Comparison of ENCODE assay signal across 15 cellular contexts in the genomic region with DNA sequence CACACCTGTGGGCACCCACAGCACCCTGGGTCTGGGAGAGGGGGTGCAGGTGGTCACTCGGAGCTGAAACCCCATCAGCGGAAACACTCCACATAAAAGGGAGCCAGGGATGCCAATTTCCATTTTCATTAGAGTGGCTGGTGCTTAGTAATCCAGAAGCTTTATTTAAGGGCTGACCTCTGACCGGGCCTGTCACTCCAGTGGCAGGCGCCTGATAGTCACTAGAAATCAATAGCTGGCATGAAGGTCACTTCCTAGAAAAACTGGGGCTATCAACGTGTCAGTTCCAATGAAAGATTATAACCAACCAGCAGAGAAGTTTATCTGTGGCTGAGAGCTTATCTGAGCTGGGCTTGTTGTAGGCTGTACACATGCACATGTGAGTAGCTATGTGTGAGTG.
DNase-seq lines count a peak whose midpoint lies in the region; ATAC-seq, FAIRE-seq and TF ChIP-seq lines count a peak whose summit lies in the region.
"Had no signal": no experiment of that assay in that cellular context is flagged by ENCODE, and none has a peak within 500 bp of the region (broad histone marks: within the 10 kb centered on the region; RNA-seq: fewer than 3 reads in every experiment).

No MANE protein-coding gene starts in this region.

- H3K4me1 ChIP-seq in Karpas-422 (ENCODE audit: low read length) (no peaks in the 10 kb centered on the region), body of pancreas (peaks cover 20% of the 10 kb centered on the region), HepG2 (ENCODE audit: insufficient read depth, low read length) (0 out of 2 replicates have a peak, but pooled peaks cover 7% of the 10 kb centered on the region), pancreas (peaks cover 0 to 14% (median 0%) of the 10 kb centered on the region in 3 donors), psoas muscle (no peaks in the 10 kb centered on the region)
- H3K4me1 ChIP-seq: BLaER1 treated with 17β-estradiol and CSF1 and Interleukin-3, amounts not matched to agents 10 nM and 100 nM had no signal

- TF ChIP-seq POLR2A in body of pancreas (IDR thresholded peaks at IDR 0.05), result no peak
- TF ChIP-seq POLR2A in HepG2 (IDR thresholded peaks at IDR 0.05; ENCODE audit: insufficient read depth in 1 of 2, low read depth in 2 of 2, low read length in 2 of 2), result no peak

- H3K9me2 ChIP-seq in Karpas-422 (replicated peaks; ENCODE audit: insufficient read depth, low read length), result no peaks in the 10 kb centered on the region

- no peak for FAIRE-seq in HepG2 (lab: Jason Lieb, UNC)
- FAIRE-seq in pancreas (lab: Jason Lieb, UNC), result no peak

- WGBS in body of pancreas, 2 donors, result 9 to 22% methylated on average over 5 of the region's 5 CpGs
- 0% methylated on average over 3 of the region's 5 CpGs for WGBS in HepG2 (ENCODE audit: low lambda C conversion rate)
- 12 to 13% methylated on average over 5 of the region's 5 CpGs for WGBS in pancreas, 2 donors
- WGBS in psoas muscle, 3 donors, result 64 to 66% (median 65%) methylated on average over 5 of the region's 5 CpGs

- H3K9ac ChIP-seq in Karpas-422 (ENCODE audit: low read length), result no peak overlapping the region
- no peak overlapping the region for H3K9ac ChIP-seq in HepG2 (ENCODE audit: insufficient read depth, low read depth, low read length)
- H3K9ac ChIP-seq: BLaER1 treated with 17β-estradiol and CSF1 and Interleukin-3, amounts not matched to agents 10 nM and 100 nM; GM23248 had no signal

- no peaks in the 10 kb centered on the region for H3K27me3 ChIP-seq in Karpas-422 (ENCODE audit: low read length)
- peaks cover 0 to 7% of the 10 kb centered on the region in 2 donors for H3K27me3 ChIP-seq in body of pancreas
- peaks cover 3 to 19% of the 10 kb centered on the region in 2 experiments; a peak in 3 of 5 replicates for H3K27me3 ChIP-seq in HepG2 (ENCODE audit: control insufficient read depth in 1 of 2, insufficient read depth in 2 of 2, low read length in 2 of 2)
- peaks cover 0 to 11% (median 2%) of the 10 kb centered on the region in 4 donors for H3K27me3 ChIP-seq in pancreas
- peaks cover 0 to 8% (median 0%) of the 10 kb centered on the region in 3 donors for H3K27me3 ChIP-seq in psoas muscle (ENCODE audit: insufficient read depth in 3 of 3, low read length in 2 of 3)
- H3K27me3 ChIP-seq: BLaER1 treated with 17β-estradiol and CSF1 and Interleukin-3, amounts not matched to agents 10 nM and 100 nM had no signal

- no peak overlapping the region for H3K27ac ChIP-seq in Karpas-422 (ENCODE audit: low read length)
- no peak overlapping the region for H3K27ac ChIP-seq in body of pancreas
- H3K27ac ChIP-seq in HepG2 (ENCODE audit: extremely low read length, insufficient read depth, low read length), result no peak overlapping the region
- no peak overlapping the region for H3K27ac ChIP-seq in pancreas
- no peak overlapping the region for H3K27ac ChIP-seq in psoas muscle
- H3K27ac ChIP-seq: BLaER1 treated with 17β-estradiol and CSF1 and Interleukin-3, amounts not matched to agents 10 nM and 100 nM; GM23248; HL-60 had no signal

- CTCF ChIA-PET in HepG2 (lab: Yijun Ruan, JAX; ENCODE audit: low intra/inter-chr PET ratio, low total read pairs), result no interaction called here

- H3K9me3 ChIP-seq in Karpas-422 (ENCODE audit: low read length) (no peaks in the 10 kb centered on the region), body of pancreas (no peaks in the 10 kb centered on the region), HepG2 (ENCODE audit: low read length) (no peaks in the 10 kb centered on the region), pancreas (no peaks in the 10 kb centered on the region), psoas muscle (no peaks in the 10 kb centered on the region)
- H3K9me3 ChIP-seq: BLaER1 treated with 17β-estradiol and CSF1 and Interleukin-3, amounts not matched to agents 10 nM and 100 nM had no signal

- no peak overlapping the region for H2AFZ ChIP-seq in Karpas-422 (ENCODE audit: low read length)
- no peak overlapping the region for H2AFZ ChIP-seq in HepG2 (ENCODE audit: low read length)
- H2AFZ ChIP-seq: GM23248 had no signal

- in situ Hi-C loops in HepG2 (cut with HindIII; ENCODE audit: extremely low pct_ligation_motif_present, low pct_unique_long_range_greater_than_20kb), result no loop called here

- H4K20me1 ChIP-seq in Karpas-422 (ENCODE audit: insufficient read depth, low read depth, low read length) (no peaks in the 10 kb centered on the region), HepG2 (ENCODE audit: insufficient read depth, low read length) (no peaks in the 10 kb centered on the region)
- H4K20me1 ChIP-seq: BLaER1 treated with 17β-estradiol and CSF1 and Interleukin-3, amounts not matched to agents 10 nM and 100 nM had no signal

- peak; percentile 45 for ATAC-seq in body of pancreas
- ATAC-seq in HepG2, result peak; percentile 44; the same call in 2 of the 3 replicates
- peak; percentile 49 to 90 (median 74) for ATAC-seq in pancreas
- no peak for ATAC-seq in psoas muscle

- H3K4me2 ChIP-seq in Karpas-422 (ENCODE audit: low read depth, low read length, poor library complexity, severe bottlenecking) (no peak overlapping the region), HepG2 (ENCODE audit: low read depth, low read length) (no peak overlapping the region)
- H3K4me2 ChIP-seq: BLaER1 treated with 17β-estradiol and CSF1 and Interleukin-3, amounts not matched to agents 10 nM and 100 nM had no signal

- H3K4me3 ChIP-seq in Karpas-422 (ENCODE audit: low read length) (no peak overlapping the region), body of pancreas (no peak overlapping the region), HepG2 (replicated peaks in 1 of 3; ENCODE audit: insufficient read depth in 1 of 3, low read depth in 2 of 3, low read length in 3 of 3) (no peak overlapping the region), pancreas (no peak overlapping the region), psoas muscle (no peak overlapping the region)
- H3K4me3 ChIP-seq: BLaER1 treated with 17β-estradiol and CSF1 and Interleukin-3, amounts not matched to agents 10 nM and 100 nM; GM23248 had no signal

- H3K36me3 ChIP-seq in Karpas-422 (ENCODE audit: insufficient read depth, low read length), result no peaks in the 10 kb centered on the region
- no peaks in the 10 kb centered on the region for H3K36me3 ChIP-seq in body of pancreas (replicated peaks in 1 of 2; ENCODE audit: insufficient read depth in 1 of 2, low read depth in 2 of 2)
- no peaks in the 10 kb centered on the region for H3K36me3 ChIP-seq in HepG2 (replicated peaks in 1 of 2; ENCODE audit: control insufficient read depth in 1 of 2, insufficient read depth in 2 of 2, low read length in 2 of 2)
- no peaks in the 10 kb centered on the region for H3K36me3 ChIP-seq in pancreas
- H3K36me3 ChIP-seq in psoas muscle (ENCODE audit: insufficient read depth in 1 of 2, low read depth in 1 of 2), result no peaks in the 10 kb centered on the region
- H3K36me3 ChIP-seq: BLaER1 treated with 17β-estradiol and CSF1 and Interleukin-3, amounts not matched to agents 10 nM and 100 nM had no signal

- TF ChIP-seq EP300 in HepG2 (IDR thresholded peaks at IDR 0.05; ENCODE audit: low read depth in 2 of 2, low read length in 2 of 2), result no peak
- TF ChIP-seq EP300 in HepG2 (CRISPR knock-in tag; IDR thresholded peaks at IDR 0.05; ENCODE audit: borderline replicate concordance), result no peak

- POLR2A ChIA-PET in HepG2 (lab: Yijun Ruan, JAX), result no interaction called here

- TF ChIP-seq RAD21 in HepG2 (CRISPR knock-in tag; IDR thresholded peaks at IDR 0.05), result no peak

- no TSS peak for BruUV-seq in HepG2 (replicated peaks; lab: Mats Ljungman, UMichigan)

- TF ChIP-seq CTCF in body of pancreas (IDR thresholded peaks at IDR 0.05), result no peak
- TF ChIP-seq CTCF in HepG2 (CRISPR knock-in tag; IDR thresholded peaks at IDR 0.05), result no peak
- TF ChIP-seq CTCF in pancreas (IDR thresholded peaks at IDR 0.05), result no peak
- TF ChIP-seq CTCF in psoas muscle (IDR thresholded peaks at IDR 0.05), result no peak

- H3K79me2 ChIP-seq in Karpas-422 (ENCODE audit: low read length), result no peaks in the 10 kb centered on the region
- no peaks in the 10 kb centered on the region for H3K79me2 ChIP-seq in HepG2 (ENCODE audit: insufficient read depth, low read length)

- DNase-seq in Karpas-422, result peak; percentile 21
- DNase-seq in body of pancreas, result peak; percentile 16 to 33 (median 20)
- no peak for DNase-seq in HepG2 (ENCODE audit: low spot score)
- peak in 2 of 6 donors; percentile 21 to 23 for DNase-seq in pancreas
- no peak for DNase-seq in psoas muscle
- no peak for DNase-seq in activated CD4-positive, alpha-beta T cell treated with anti-CD3 and anti-CD28 coated beads, Interleukin-2, amount 50 U/mL, for 1 hour
- no peak for DNase-seq in NCI-H1694 (lab: John Stamatoyannopoulos, UW)
- DNase-seq: ACHN; Calu3; CD4-positive, alpha-beta T cell; DMS 273 treated with DMSO at 0.1 percent for 48 hours; GM23248; H7 had no signal

- intact Hi-C loops in body of pancreas (cut with DNase I), result no loop called here
- intact Hi-C loops in HepG2 (cut with micrococcal nuclease; ENCODE audit: unreplicated experiment), result no loop called here
- intact Hi-C loops in pancreas (cut with DNase I), result no loop called here
- intact Hi-C loops in psoas muscle (cut with DNase I), result no loop called here

TF ChIP-seq in HepG2, 621 proteins besides CTCF, POLR2A, EP300 and RAD21:
- TF ChIP-seq NR2F6 (IDR thresholded peaks at IDR 0.05), result peak; percentile 48
- no peak for TF ChIP-seq NR2F6 (CRISPR knock-in tag; IDR thresholded peaks at IDR 0.05)
- 0 out of 2 replicates have a peak, but pooled peaks have one; percentile 16 for TF ChIP-seq NR2F2 (IDR thresholded peaks at IDR 0.05; ENCODE audit: borderline replicate concordance, low read depth)
- TF ChIP-seq NR2F1 (CRISPR knock-in tag; IDR thresholded peaks at IDR 0.05), result 0 out of 4 replicates have a peak, but pooled peaks of 1 of the 2 experiments have one; percentile 45
- TF ChIP-seq BCL6 (CRISPR knock-in tag; IDR thresholded peaks at IDR 0.05), result peak; percentile 60
- no peak for TF ChIP-seq ZNF343 (CRISPR knock-in tag; IDR thresholded peaks at IDR 0.05)

Comparison
In these comparisons a context has a peak if more than half of its experiments do, and no peak if none do; other contexts are left out.
1. DNase-seq: peak in Karpas-422 (single experiment) and body of pancreas (4 of 4); none in HepG2 (single experiment), psoas muscle (0 of 2), activated CD4-positive, alpha-beta T cell treated with anti-CD3 and anti-CD28 coated beads, Interleukin-2, amount 50 U/mL, for 1 hour (single experiment) and NCI-H1694 (single experiment).
2. ATAC-seq: peak in body of pancreas (single experiment), HepG2 (single experiment) and pancreas (4 of 4); none in psoas muscle (0 of 4).